9 cellular contexts compared by ENCODE assay signal in genomic region chr18:61369671-61370070, GRCh38. TPM values are rescaled to one million over a fixed set of nuclear protein-coding genes. Genes with fewer than 3 reads are reported as not detected.
"Had no signal": no experiment of that assay in that cellular context is flagged by ENCODE, and none has a peak within 500 bp of the region (broad histone marks: within the 10 kb centered on the region; RNA-seq: fewer than 3 reads in every experiment).

No MANE protein-coding gene starts in this region.

RNA-seq across cellular contexts. Expression of gene CDH20, which starts 36.4 kb away (rescaled TPM):
- total RNA-seq: activated naive CD4-positive, alpha-beta T cell treated with anti-CD3 and anti-CD28 coated beads for 36 hours; activated T-helper 1 cell treated with anti-CD3 and anti-CD28 coated beads, Interleukin-12 subunit alpha, Interleukin-12 subunit beta, Interleukin-2, Interleukin-4 antibody, amounts not matched to agents 30 ng/mL and 10 ng/mL and 1 ng/mL, durations not matched to agents 14 hours and 24 hours and 36 hours; activated T-helper 2 cell treated with anti-CD3 and anti-CD28 coated beads, Interferon-gamma antibody, Interleukin-2, Interleukin-4, amounts not matched to agents 10 μg/mL and 5 μg/mL and 100 μg/mL, durations not matched to agents 14 hours and 24 hours and 36 hours; aorta; ascending aorta; astrocyte; bronchial epithelial cell; cardiac muscle cell; chondrocyte had no signal
